Comparison of ENCODE assay signal across 13 cellular contexts in genomic region chr7:50531928-50532327, GRCh38. TPM values are rescaled to one million over a fixed set of nuclear protein-coding genes. Genes with fewer than 3 reads are reported as not detected.
DNase-seq lines count a peak whose midpoint lies in the region; ATAC-seq and TF ChIP-seq lines count a peak whose summit lies in the region.
"Had no signal": no experiment of that assay in that cellular context is flagged by ENCODE, and none has a peak within 500 bp of the region (broad histone marks: within the 10 kb centered on the region; RNA-seq: fewer than 3 reads in every experiment).

No MANE protein-coding gene starts in this region.

- peaks cover 25% of the 10 kb centered on the region for H3K36me3 Mint-ChIP-seq in Calu3 (ENCODE audit: insufficient read depth, unreplicated experiment)
- H3K36me3 Mint-ChIP-seq in activated CD8-positive, alpha-beta T cell treated with anti-CD3 and anti-CD28 coated beads, Interleukin-2, amount 10 ng/mL, durations not matched to agents 7 days and 5 days (ENCODE audit: low read depth): no peaks in the 10 kb centered on the region

- H3K27ac ChIP-seq in PC-9: peak overlapping the region; percentile 76
- H3K27ac ChIP-seq: gastrocnemius medialis, spleen had no signal

- POLR2A ChIA-PET in PC-9 (lab: Charles Lee; ENCODE audit: unreplicated experiment): interaction anchor here (0.7 to 0.9 kb wide), 2 partner anchors 41 to 79 kb away, joined by 6 to 8 read pairs; no protein-coding TSS in a partner anchor
- POLR2A ChIA-PET in activated CD8-positive, alpha-beta T cell treated with anti-CD3 and anti-CD28 coated beads, Interleukin-2, amount 10 ng/mL, durations not matched to agents 7 days and 5 days (lab: Charles Lee): no interaction called here

- H3K4me3 ChIP-seq in PC-9: no peak overlapping the region
- H3K4me3 ChIP-seq: gastrocnemius medialis, spleen had no signal

- H3K9me3 ChIP-seq in PC-9 (ENCODE audit: insufficient read depth, low read depth): no peaks in the 10 kb centered on the region
- H3K9me3 ChIP-seq: gastrocnemius medialis, spleen had no signal

- no peaks in the 10 kb centered on the region for H4K20me1 ChIP-seq in PC-9 (ENCODE audit: insufficient read depth)

- H3K9me3 Mint-ChIP-seq in Calu3 (ENCODE audit: low read depth, unreplicated experiment): no peaks in the 10 kb centered on the region
- no peaks in the 10 kb centered on the region for H3K9me3 Mint-ChIP-seq in activated CD8-positive, alpha-beta T cell treated with anti-CD3 and anti-CD28 coated beads, Interleukin-2, amount 10 ng/mL, durations not matched to agents 7 days and 5 days (ENCODE audit: insufficient read depth)
- H3K9me3 Mint-ChIP-seq: T-helper 1 cell treated with Interleukin-12 subunit alpha and Interleukin-12 subunit beta and Interleukin-4 antibody, amounts not matched to agents 30 μg/mL and 1 μg/mL, for 36 hours had no signal

- H3K4me3 Mint-ChIP-seq in Calu3 (ENCODE audit: low read depth, unreplicated experiment): peak overlapping the region; percentile 62
- no peak overlapping the region for H3K4me3 Mint-ChIP-seq in activated CD8-positive, alpha-beta T cell treated with anti-CD3 and anti-CD28 coated beads, Interleukin-2, amount 10 ng/mL, durations not matched to agents 7 days and 5 days
- H3K4me3 Mint-ChIP-seq: T-helper 1 cell treated with Interleukin-12 subunit alpha and Interleukin-12 subunit beta and Interleukin-4 antibody, amounts not matched to agents 30 μg/mL and 1 μg/mL, for 36 hours had no signal

- no peaks in the 10 kb centered on the region for H3K9me2 ChIP-seq in PC-9 (ENCODE audit: insufficient read depth)

- peaks cover 52% of the 10 kb centered on the region for H3K4me1 ChIP-seq in PC-9 (replicated peaks; ENCODE audit: insufficient read depth)
- H3K4me1 ChIP-seq: gastrocnemius medialis, spleen had no signal

- H3F3A ChIP-seq in PC-9 (ENCODE audit: insufficient read depth, low read depth): peaks cover 34% of the 10 kb centered on the region

- no peaks in the 10 kb centered on the region for H3K79me2 ChIP-seq in PC-9 (ENCODE audit: low read depth)

- peak overlapping the region; percentile 68 for H3K4me2 ChIP-seq in PC-9

- TF ChIP-seq CTCF in Calu3 (IDR thresholded peaks at IDR 0.05; ENCODE audit: unreplicated experiment) (no peak), PC-9 (conservative IDR thresholded peaks at IDR 0.05) (no peak)

- ATAC-seq in GM21515 (IDR thresholded peaks at IDR 0.05; ENCODE audit: unreplicated experiment): no peak
- no peak for ATAC-seq in activated CD8-positive, alpha-beta T cell treated with anti-CD3 and anti-CD28 coated beads, Interleukin-2, amount 10 ng/mL, durations not matched to agents 7 days and 5 days
- ATAC-seq: gastrocnemius medialis had no signal

- H3K27ac Mint-ChIP-seq in Calu3 (ENCODE audit: unreplicated experiment): peak overlapping the region; percentile 97
- no peak overlapping the region for H3K27ac Mint-ChIP-seq in activated CD8-positive, alpha-beta T cell treated with anti-CD3 and anti-CD28 coated beads, Interleukin-2, amount 10 ng/mL, durations not matched to agents 7 days and 5 days

- DNase-seq in Calu3 (peak; percentile 74), NCI-H1092 treated with DMSO at 0.1 percent for 48 hours (lab: John Stamatoyannopoulos, UW) (peak; percentile 99), PC-9 (no peak), head of caudate nucleus (peak in 26 of 42 donors; percentile 8 to 59 (median 36)), kidney glomerular epithelial cell (lab: John Stamatoyannopoulos, UW) (no peak), NCI-H2196 (lab: John Stamatoyannopoulos, UW; ENCODE audit: unreplicated experiment) (no peak)
- no peak for DNase-seq in activated CD8-positive, alpha-beta T cell treated with anti-CD3 and anti-CD28 coated beads, Interleukin-2, amount 10 ng/mL, durations not matched to agents 7 days and 5 days
- DNase-seq: cerebellar nuclear complex, gastrocnemius medialis, NCI-H1048, spleen had no signal

- CTCF ChIA-PET in Calu3 (lab: Charles Lee): interaction anchor here (0.5 to 1.5 kb wide), 6 partner anchors 14 to 843 kb away, joined by 3 to 7 read pairs (median 4); partner anchors contain the start of gene DDC
- CTCF ChIA-PET in PC-9 (lab: Charles Lee): interaction anchor here (1.7 kb wide), 1 partner anchor 64 kb away, joined by 6 read pairs; no protein-coding TSS in a partner anchor
- CTCF ChIA-PET in activated CD8-positive, alpha-beta T cell treated with anti-CD3 and anti-CD28 coated beads, Interleukin-2, amount 10 ng/mL, durations not matched to agents 7 days and 5 days (lab: Charles Lee): no interaction called here

- H2AFZ ChIP-seq in PC-9: peak overlapping the region; percentile 62

- H3K36me3 ChIP-seq in PC-9 (ENCODE audit: low read depth): no peaks in the 10 kb centered on the region
- H3K36me3 ChIP-seq: gastrocnemius medialis, spleen had no signal

- H3K27me3 ChIP-seq in PC-9 (ENCODE audit: insufficient read depth, low read depth): no peaks in the 10 kb centered on the region
- H3K27me3 ChIP-seq: gastrocnemius medialis had no signal

- H3K27me3 Mint-ChIP-seq in Calu3 (ENCODE audit: unreplicated experiment): no peaks in the 10 kb centered on the region
- H3K27me3 Mint-ChIP-seq in activated CD8-positive, alpha-beta T cell treated with anti-CD3 and anti-CD28 coated beads, Interleukin-2, amount 10 ng/mL, durations not matched to agents 7 days and 5 days (ENCODE audit: low read depth): no peaks in the 10 kb centered on the region

- BruUV-seq in Calu3 (replicated peaks; lab: Mats Ljungman, UMichigan): TSS peak; percentile 85
- TSS peak; percentile 57 for BruUV-seq in PC-9 (replicated peaks; lab: Mats Ljungman, UMichigan)

- peaks cover 58% of the 10 kb centered on the region for H3K4me1 Mint-ChIP-seq in Calu3 (ENCODE audit: low read depth, unreplicated experiment)
- no peaks in the 10 kb centered on the region for H3K4me1 Mint-ChIP-seq in activated CD8-positive, alpha-beta T cell treated with anti-CD3 and anti-CD28 coated beads, Interleukin-2, amount 10 ng/mL, durations not matched to agents 7 days and 5 days (ENCODE audit: low read depth)

- intact Hi-C loops in Calu3 (cut with micrococcal nuclease; ENCODE audit: unreplicated experiment): loop anchor here (1.0 to 10.0 kb wide), 4 partner anchors 53 to 823 kb away; no protein-coding TSS in a partner anchor
- intact Hi-C loops in PC-9 (cut with micrococcal nuclease; ENCODE audit: unreplicated experiment): loop anchor here (1.0 to 10.0 kb wide), 6 partner anchors 64 to 813 kb away; partner anchors contain the start of gene COBL
- intact Hi-C loops in head of caudate nucleus (cut with DNase I): no loop called here

RNA-seq across cellular contexts. Expression of gene DDC, which starts 33.3 kb away (rescaled TPM):
- total RNA-seq in Calu3 (2022): 3.7 and 5.2 TPM in 2 replicates
- not detected in 2 replicates for total RNA-seq in PC-9 (2021)
- total RNA-seq in activated CD8-positive, alpha-beta T cell treated with anti-CD3 and anti-CD28 coated beads, Interleukin-2, amount 10 ng/mL, durations not matched to agents 7 days and 5 days: not detected

Comparison
In these comparisons a context has a peak if more than half of its experiments do, and no peak if none do; other contexts are left out.
1. DNase-seq: peak in Calu3 (single experiment), NCI-H1092 treated with DMSO at 0.1 percent for 48 hours (single experiment) and head of caudate nucleus (26 of 42); none in PC-9 (0 of 2), kidney glomerular epithelial cell (single experiment), activated CD8-positive, alpha-beta T cell treated with anti-CD3 and anti-CD28 coated beads, Interleukin-2, amount 10 ng/mL, durations not matched to agents 7 days and 5 days (single experiment) and NCI-H2196 (single experiment).